Comparison of ENCODE assay signal across 13 cellular contexts in genomic region chr6:90121982-90122381, GRCh38.
DNase-seq lines count a peak whose midpoint lies in the region; ATAC-seq and TF ChIP-seq lines count a peak whose summit lies in the region.
"Had no signal": no experiment of that assay in that cellular context is flagged by ENCODE, and none has a peak within 500 bp of the region (broad histone marks: within the 10 kb centered on the region; RNA-seq: fewer than 3 reads in every experiment).

No MANE protein-coding gene starts in this region.

- no peaks in the 10 kb centered on the region for H3K9me3 ChIP-seq in esophagus muscularis mucosa
- H3K9me3 ChIP-seq: stomach had no signal

- H3K36me3 ChIP-seq in esophagus muscularis mucosa: no peaks in the 10 kb centered on the region
- H3K36me3 ChIP-seq: spleen, stomach had no signal

- 72% methylated on average over 4 of the region's 4 CpGs for WGBS in esophagus muscularis mucosa

- no peak for TF ChIP-seq CTCF in epithelial cell of esophagus (IDR thresholded peaks at IDR 0.05; ENCODE audit: insufficient read depth, low read depth, low read length, missing control alignments)
- TF ChIP-seq CTCF in esophagus muscularis mucosa (IDR thresholded peaks at IDR 0.05): no peak

- no peak for TF ChIP-seq EP300 in esophagus muscularis mucosa (IDR thresholded peaks at IDR 0.05)

- no peak for TF ChIP-seq POLR2A in esophagus muscularis mucosa (IDR thresholded peaks at IDR 0.05; ENCODE audit: low read depth)

- DNase-seq in left ventricle myocardium superior (no peak), cardiac septum (ENCODE audit: low spot score) (no peak), HT1080 (ENCODE audit: low read depth) (peak; percentile 50), epithelial cell of esophagus (ENCODE audit: low read depth) (peak; percentile 86), SW480 (ENCODE audit: low spot score) (no peak), esophagus muscularis mucosa (ENCODE audit: extremely low spot score) (no peak), ecto neural progenitor cell (ENCODE audit: low spot score) (no peak)
- DNase-seq: activated effector memory CD4-positive, alpha-beta T cell treated with anti-CD3 and anti-CD28 coated beads, Interleukin-2, amount 50 U/mL, for 16 hours; MM.1S; natural killer cell; spleen; stomach had no signal

- H3K4me3 ChIP-seq in epithelial cell of esophagus (ENCODE audit: low read length) (no peak overlapping the region), esophagus muscularis mucosa (no peak overlapping the region)
- H3K4me3 ChIP-seq: spleen, stomach had no signal

- no peak overlapping the region for H3K27ac ChIP-seq in esophagus muscularis mucosa (replicated peaks in 1 of 4)
- H3K27ac ChIP-seq: spleen, stomach had no signal

- H3K4me1 ChIP-seq in esophagus muscularis mucosa: peaks cover 4 to 33% (median 30%) of the 10 kb centered on the region in 4 donors

- intact Hi-C loops in left ventricle myocardium superior (cut with micrococcal nuclease) (no loop called here), cardiac septum (cut with DNase I) (no loop called here), esophagus muscularis mucosa (cut with DNase I) (no loop called here)

- no peaks in the 10 kb centered on the region for H3K27me3 ChIP-seq in esophagus muscularis mucosa
- H3K27me3 ChIP-seq: spleen, stomach had no signal

- ATAC-seq in left ventricle myocardium superior (peak; percentile 72), GM19395 (IDR thresholded peaks at IDR 0.05; ENCODE audit: unreplicated experiment) (no peak)
- ATAC-seq: natural killer cell had no signal

Comparison
In these comparisons a context has a peak if more than half of its experiments do, and no peak if none do; other contexts are left out.
1. DNase-seq: peak in HT1080 (single experiment) and epithelial cell of esophagus (single experiment); none in left ventricle myocardium superior (single experiment), cardiac septum (single experiment), SW480 (single experiment), esophagus muscularis mucosa (single experiment) and ecto neural progenitor cell (single experiment).